Comparison of ENCODE assay signal across 18 cellular contexts in genomic region chr5:81604193-81604592, GRCh38.
DNase-seq lines count a peak whose midpoint lies in the region; ATAC-seq, FAIRE-seq and TF ChIP-seq lines count a peak whose summit lies in the region.
"Had no signal": no experiment of that assay in that cellular context is flagged by ENCODE, and none has a peak within 500 bp of the region (broad histone marks: within the 10 kb centered on the region; RNA-seq: fewer than 3 reads in every experiment).

No MANE protein-coding gene starts in this region.

- H4K20me1 ChIP-seq in SK-N-SH (ENCODE audit: insufficient read depth): no peaks in the 10 kb centered on the region
- no peaks in the 10 kb centered on the region for H4K20me1 ChIP-seq in GM12878 (ENCODE audit: control insufficient read depth, insufficient read depth)
- no peaks in the 10 kb centered on the region for H4K20me1 ChIP-seq in osteoblast (ENCODE audit: insufficient read depth, low read length)
- H4K20me1 ChIP-seq: BLaER1 had no signal

- H3K4me1 ChIP-seq in SK-N-SH (ENCODE audit: control insufficient read depth in 1 of 2, insufficient read depth in 2 of 2, low read depth in 1 of 2, low read length in 1 of 2): 0 out of 4 replicates have a peak, but pooled peaks cover 0 to 5% of the 10 kb centered on the region in 2 experiments
- H3K4me1 ChIP-seq in GM12878 (ENCODE audit: control insufficient read depth, insufficient read depth, low read length): no peaks in the 10 kb centered on the region
- H3K4me1 ChIP-seq in osteoblast (ENCODE audit: insufficient read depth, low read length): peaks cover 4% of the 10 kb centered on the region
- H3K4me1 ChIP-seq in left ventricle myocardium inferior: peaks cover 10% of the 10 kb centered on the region
- H3K4me1 ChIP-seq: BLaER1 had no signal

- H3K79me2 ChIP-seq in SK-N-SH (ENCODE audit: insufficient read depth) (no peaks in the 10 kb centered on the region; the same call in 1 of the 2 replicates), GM12878 (ENCODE audit: control insufficient read depth, insufficient read depth, low read length) (no peaks in the 10 kb centered on the region), osteoblast (ENCODE audit: insufficient read depth, low read length) (no peaks in the 10 kb centered on the region)

- no peak for TF ChIP-seq POLR2A in GM12878 (IDR thresholded peaks at IDR 0.05; ENCODE audit: low read depth, low read length)

- H3K4me2 ChIP-seq in SK-N-SH (no peak overlapping the region), GM12878 (ENCODE audit: control insufficient read depth, insufficient read depth) (no peak overlapping the region), osteoblast (ENCODE audit: insufficient read depth, low read length) (no peak overlapping the region)
- H3K4me2 ChIP-seq: BLaER1 had no signal

- H3K4me3 Mint-ChIP-seq in activated T-cell treated with anti-CD3 and anti-CD28 coated beads, Interleukin-2, amount 50 U/mL, for 24 hours: no peak overlapping the region
- H3K4me3 Mint-ChIP-seq: CD14-positive monocyte, H9 had no signal

- BruUV-seq in GM12878 (replicated peaks; lab: Mats Ljungman, UMichigan): no TSS peak

- no peaks in the 10 kb centered on the region for H3F3A ChIP-seq in SK-N-SH (replicated peaks; ENCODE audit: insufficient read depth)

- H3K27me3 Mint-ChIP-seq in activated T-cell treated with anti-CD3 and anti-CD28 coated beads, Interleukin-2, amount 50 U/mL, for 24 hours: no peaks in the 10 kb centered on the region
- H3K27me3 Mint-ChIP-seq: CD4-positive, alpha-beta memory T cell had no signal

- H3K27ac ChIP-seq in SK-N-SH (ENCODE audit: low read depth in 2 of 2, low read length in 1 of 2): no peak overlapping the region
- no peak overlapping the region for H3K27ac ChIP-seq in GM12878 (ENCODE audit: control insufficient read depth, insufficient read depth)
- no peak overlapping the region for H3K27ac ChIP-seq in osteoblast (ENCODE audit: low read depth, low read length)
- H3K27ac ChIP-seq in left ventricle myocardium inferior (replicated peaks): no peak overlapping the region
- H3K27ac ChIP-seq: BLaER1 had no signal

- TF ChIP-seq RAD21 in SK-N-SH (IDR thresholded peaks at IDR 0.05; ENCODE audit: low read length) (no peak), GM12878 (IDR thresholded peaks at IDR 0.05; ENCODE audit: insufficient read depth, low read depth, low read length) (no peak)

- TF ChIP-seq CTCF in SK-N-SH (IDR thresholded peaks at IDR 0.05) (no peak), GM12878 (IDR thresholded peaks at IDR 0.05 in 2 of 3, conservative IDR thresholded peaks at IDR 0.05 in 1 of 3; ENCODE audit: control insufficient read depth in 2 of 3, extremely low read depth in 1 of 3, insufficient read depth in 1 of 3, low read depth in 3 of 3, low read length in 3 of 3) (no peak), osteoblast (IDR thresholded peaks at IDR 0.05; ENCODE audit: extremely low read depth, low read depth, low read length) (no peak), left ventricle myocardium inferior (IDR thresholded peaks at IDR 0.05; ENCODE audit: borderline replicate concordance) (no peak)

- H2AFZ ChIP-seq in SK-N-SH (ENCODE audit: low read depth) (no peak overlapping the region), GM12878 (ENCODE audit: control insufficient read depth, low read depth, low read length) (no peak overlapping the region), osteoblast (ENCODE audit: low read length) (no peak overlapping the region)

- intact Hi-C loops in GM12878 (cut with micrococcal nuclease; ENCODE audit: unreplicated experiment): no loop called here
- intact Hi-C loops in left ventricle myocardium inferior (cut with micrococcal nuclease): no loop called here

- H3K9me2 ChIP-seq in SK-N-SH: no peaks in the 10 kb centered on the region

- no peaks in the 10 kb centered on the region for H3K27me3 ChIP-seq in SK-N-SH (ENCODE audit: insufficient read depth)
- H3K27me3 ChIP-seq in GM12878 (replicated peaks in 1 of 2; ENCODE audit: control insufficient read depth in 2 of 2, insufficient read depth in 2 of 2, low read length in 1 of 2): no peaks in the 10 kb centered on the region
- H3K27me3 ChIP-seq in osteoblast (ENCODE audit: insufficient read depth, low read length): no peaks in the 10 kb centered on the region
- H3K27me3 ChIP-seq in left ventricle myocardium inferior (ENCODE audit: low read depth): no peaks in the 10 kb centered on the region
- H3K27me3 ChIP-seq: BLaER1 had no signal

- TF ChIP-seq EP300 in SK-N-SH (IDR thresholded peaks at IDR 0.05; ENCODE audit: borderline replicate concordance in 1 of 2, low read depth in 1 of 2, low read length in 1 of 2) (no peak), GM12878 (IDR thresholded peaks at IDR 0.05; ENCODE audit: borderline replicate concordance in 1 of 2, control insufficient read depth in 1 of 2, low read depth in 2 of 2, low read length in 2 of 2) (no peak)

- no peak overlapping the region for H3K27ac Mint-ChIP-seq in activated T-cell treated with anti-CD3 and anti-CD28 coated beads, Interleukin-2, amount 50 U/mL, for 24 hours
- H3K27ac Mint-ChIP-seq: CD14-positive monocyte; CD4-positive, alpha-beta memory T cell; H9 had no signal

- SMC1A ChIA-PET in GM12878 (lab: Charles Lee; ENCODE audit: uncharacterized antibody, unreplicated experiment): no interaction called here

- POLR2A ChIA-PET in SK-N-SH (lab: Yijun Ruan, JAX): no interaction called here
- POLR2A ChIA-PET in GM12878 (lab: Charles Lee): no interaction called here

- ATAC-seq in SK-N-SH treated with all-trans-retinoic acid at 6 μM for 48 hours (no peak), GM12878 (no peak), GM21717 (IDR thresholded peaks at IDR 0.05; ENCODE audit: unreplicated experiment) (no peak)

- peaks cover 6% of the 10 kb centered on the region for H3K4me1 Mint-ChIP-seq in activated T-cell treated with anti-CD3 and anti-CD28 coated beads, Interleukin-2, amount 50 U/mL, for 24 hours (ENCODE audit: low read depth)
- H3K4me1 Mint-ChIP-seq: CD14-positive monocyte had no signal

- DNase-seq in SK-N-SH (no peak), M059J (ENCODE audit: low read depth) (peak; percentile 18), GM12878 (ENCODE audit: low read depth, low spot score) (no peak), osteoblast (ENCODE audit: insufficient read length, low spot score, missing footprints) (peak; percentile 37), left ventricle myocardium inferior (no peak)
- DNase-seq in activated T-cell treated with anti-CD3 and anti-CD28 coated beads, Interleukin-2, amount 50 U/mL, for 24 hours: no peak
- DNase-seq: 8988T; CD4-positive, alpha-beta memory T cell; DMS153; DMS79 treated with DMSO at 0.1 percent for 48 hours; EL; GOT3; H9 had no signal

- in situ Hi-C loops in GM12878 (cut with MboI): no loop called here

- H3K4me3 ChIP-seq in SK-N-SH (ENCODE audit: low read depth in 2 of 2, low read length in 1 of 2): no peak overlapping the region
- H3K4me3 ChIP-seq in GM12878: no peak overlapping the region
- H3K4me3 ChIP-seq in osteoblast (ENCODE audit: insufficient read depth, low read length): no peak overlapping the region
- no peak overlapping the region for H3K4me3 ChIP-seq in left ventricle myocardium inferior
- H3K4me3 ChIP-seq: BLaER1 had no signal

- peaks cover 0 to 15% of the 10 kb centered on the region in 2 experiments for H3K36me3 ChIP-seq in SK-N-SH (replicated peaks in 1 of 2; ENCODE audit: control insufficient read depth in 1 of 2, insufficient read depth in 2 of 2, low read length in 1 of 2)
- no peaks in the 10 kb centered on the region; a peak in 1 of 4 replicates for H3K36me3 ChIP-seq in GM12878 (ENCODE audit: control insufficient read depth in 2 of 2, insufficient read depth in 2 of 2, low read length in 1 of 2)
- H3K36me3 ChIP-seq in osteoblast (ENCODE audit: insufficient read depth, low read length): no peaks in the 10 kb centered on the region
- H3K36me3 ChIP-seq in left ventricle myocardium inferior: peaks cover 7% of the 10 kb centered on the region

- H3K9me3 Mint-ChIP-seq in activated T-cell treated with anti-CD3 and anti-CD28 coated beads, Interleukin-2, amount 50 U/mL, for 24 hours: no peaks in the 10 kb centered on the region
- H3K9me3 Mint-ChIP-seq: CD4-positive, alpha-beta memory T cell; H9 had no signal

- RAD21 ChIA-PET in GM12878 (lab: Charles Lee; ENCODE audit: unreplicated experiment): no interaction called here

- H3K36me3 Mint-ChIP-seq in activated T-cell treated with anti-CD3 and anti-CD28 coated beads, Interleukin-2, amount 50 U/mL, for 24 hours (ENCODE audit: low read depth): peaks cover 7% of the 10 kb centered on the region

- H3K9ac ChIP-seq in SK-N-SH (no peak overlapping the region), GM12878 (ENCODE audit: control insufficient read depth, insufficient read depth, low read length) (no peak overlapping the region)
- H3K9ac ChIP-seq: BLaER1 had no signal

- no peaks in the 10 kb centered on the region for H3K9me3 ChIP-seq in SK-N-SH
- H3K9me3 ChIP-seq in GM12878 (replicated peaks; ENCODE audit: control insufficient read depth, insufficient read depth, low read length): peaks cover 3% of the 10 kb centered on the region; the same call in 2 of the 3 replicates
- no peaks in the 10 kb centered on the region for H3K9me3 ChIP-seq in osteoblast (ENCODE audit: low read depth, low read length)
- H3K9me3 ChIP-seq in left ventricle myocardium inferior (replicated peaks): no peaks in the 10 kb centered on the region

- peak; percentile 18 for FAIRE-seq in GM12878 (lab: Jason Lieb, UNC)
- FAIRE-seq: GM12891 had no signal

- CTCF ChIA-PET in SK-N-SH (lab: Yijun Ruan, JAX) (no interaction called here), GM12878 (lab: Yijun Ruan, JAX) (interaction anchor here (0.7 kb wide), 1 partner anchor 143 kb away, joined by 3 read pairs; no protein-coding TSS in a partner anchor)

TF ChIP-seq in SK-N-SH treated with all-trans-retinoic acid at 6 μM for 48 hours, 23 proteins besides CTCF, POLR2A, EP300 and RAD21 (continues in another document):
- TF ChIP-seq ZNF8 (CRISPR knock-in tag; IDR thresholded peaks at IDR 0.05): no peak
- no peak for TF ChIP-seq ZNF70 (CRISPR knock-in tag; IDR thresholded peaks at IDR 0.05)
- peak; percentile 22; the same call in 1 of the 2 replicates for TF ChIP-seq ISL1 (CRISPR knock-in tag; IDR thresholded peaks at IDR 0.05)
- no peak for TF ChIP-seq PPARA (CRISPR knock-in tag; IDR thresholded peaks at IDR 0.05; ENCODE audit: borderline replicate concordance)
- TF ChIP-seq ZFP3 (CRISPR knock-in tag; IDR thresholded peaks at IDR 0.05): no peak

TF ChIP-seq in SK-N-SH, 30 proteins besides CTCF, POLR2A, EP300 and RAD21 (continues in another document):
- no peak for TF ChIP-seq GATA2 (CRISPR knock-in tag; IDR thresholded peaks at IDR 0.05)
- no peak for TF ChIP-seq NFIC (IDR thresholded peaks at IDR 0.05; ENCODE audit: borderline replicate concordance)
- no peak for TF ChIP-seq TCF12 (IDR thresholded peaks at IDR 0.05)
- no peak for TF ChIP-seq TEAD4 (IDR thresholded peaks at IDR 0.05; ENCODE audit: borderline replicate concordance, insufficient read depth)

TF ChIP-seq in GM12878, 131 proteins besides CTCF, POLR2A, EP300 and RAD21 (continues in another document):
- no peak for TF ChIP-seq SREBF1 (IDR thresholded peaks at IDR 0.05; ENCODE audit: low read length)
- TF ChIP-seq GABPA (IDR thresholded peaks at IDR 0.05; ENCODE audit: low read depth): no peak
- no peak for TF ChIP-seq ZNF274 (IDR thresholded peaks at IDR 0.05; ENCODE audit: insufficient read depth, insufficient read length)

Comparison
In these comparisons a context has a peak if more than half of its experiments do, and no peak if none do; other contexts are left out.
1. DNase-seq: peak in M059J (single experiment) and osteoblast (single experiment); none in SK-N-SH (single experiment), GM12878 (single experiment), left ventricle myocardium inferior (single experiment) and activated T-cell treated with anti-CD3 and anti-CD28 coated beads, Interleukin-2, amount 50 U/mL, for 24 hours (single experiment).